ENCODE assay signal across 14 cellular contexts in the genomic region with DNA sequence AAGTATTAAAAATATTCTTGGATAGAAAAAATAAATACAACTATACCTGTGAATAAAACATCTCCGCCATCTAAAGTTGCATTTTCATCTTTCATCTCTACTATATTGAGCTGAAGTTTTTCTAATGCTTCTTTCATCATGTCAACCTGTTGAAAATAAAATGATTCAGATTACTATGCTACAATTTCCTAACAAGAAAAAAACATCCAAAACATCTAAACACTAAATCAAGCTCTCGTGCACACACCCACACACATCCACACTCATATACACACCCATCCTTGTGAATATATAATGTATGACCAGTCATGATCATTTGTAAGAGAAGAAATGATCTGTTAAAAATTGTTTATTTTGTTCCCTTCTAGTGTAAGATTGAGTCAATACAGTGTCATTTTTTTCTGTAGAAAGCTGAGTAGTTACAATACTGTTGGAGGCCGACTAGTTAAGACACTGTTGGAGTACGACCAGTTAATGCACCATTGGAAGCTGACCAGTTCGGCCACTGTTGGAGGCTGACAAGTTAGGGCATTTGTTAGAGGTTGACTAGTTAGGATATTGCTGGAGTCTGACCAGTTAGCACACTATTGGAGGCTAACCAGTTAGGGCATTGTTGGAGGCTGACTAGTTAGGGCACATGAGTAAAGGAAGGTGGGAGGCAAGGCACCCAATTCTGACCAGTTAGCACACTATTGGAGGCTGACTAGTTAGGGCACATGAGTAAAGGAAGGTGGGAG.
DNase-seq lines count a peak whose midpoint lies in the region; ATAC-seq, FAIRE-seq and TF ChIP-seq lines count a peak whose summit lies in the region.
"Had no signal": no experiment of that assay in that cellular context is flagged by ENCODE, and none has a peak within 500 bp of the region (broad histone marks: within the 10 kb centered on the region; RNA-seq: fewer than 3 reads in every experiment).

No MANE protein-coding gene starts in this region.

- 93 to 96% methylated on average over 5 of the region's 5 CpGs for WGBS in pancreas, 2 donors

- H3K4me2 ChIP-seq in astrocyte (ENCODE audit: low read length): peak overlapping the region; percentile 5

- no peaks in the 10 kb centered on the region for H3K9me3 Mint-ChIP-seq in HFFc6
- H3K9me3 Mint-ChIP-seq in astrocyte (ENCODE audit: unreplicated experiment): no peaks in the 10 kb centered on the region
- peaks cover 3% of the 10 kb centered on the region for H3K9me3 Mint-ChIP-seq in type B pancreatic cell
- no peaks in the 10 kb centered on the region for H3K9me3 Mint-ChIP-seq in activated T-cell treated with anti-CD3 and anti-CD28 coated beads, Interleukin-2, amount 50 U/mL, for 72 hours
- H3K9me3 Mint-ChIP-seq: CD4-positive, alpha-beta memory T cell had no signal

- intact Hi-C loops in pancreas (cut with DNase I): no loop called here

- peaks cover 26% of the 10 kb centered on the region for H3K4me1 ChIP-seq in astrocyte (ENCODE audit: insufficient read depth, low read length)
- H3K4me1 ChIP-seq in pancreas: peaks cover 0 to 38% (median 26%) of the 10 kb centered on the region in 3 donors
- H3K4me1 ChIP-seq: BE2C had no signal

- DNase-seq in EL (peak; percentile 14), HFFc6 (no peak), astrocyte (ENCODE audit: low read depth) (no peak), pancreas (no peak), type B pancreatic cell (ENCODE audit: extremely low spot score, unreplicated experiment) (no peak), SKM-1 treated with dmso at 0.1 percent for 144 hours (lab: John Stamatoyannopoulos, UW; ENCODE audit: unreplicated experiment) (no peak)
- no peak for DNase-seq in activated T-cell treated with anti-CD3 and anti-CD28 coated beads, Interleukin-2, amount 50 U/mL, for 72 hours
- DNase-seq: BE2C; CD4-positive, alpha-beta memory T cell; NCI-H1417; NCI-H1930; NCI-H2171; NCI-H510A treated with DMSO at 0.1 percent for 48 hours had no signal

- H3K36me3 Mint-ChIP-seq in HFFc6 (ENCODE audit: low read depth) (peaks cover 58% of the 10 kb centered on the region), astrocyte (ENCODE audit: low read depth, unreplicated experiment) (peaks cover 3% of the 10 kb centered on the region), type B pancreatic cell (peaks cover 3% of the 10 kb centered on the region)
- no peaks in the 10 kb centered on the region for H3K36me3 Mint-ChIP-seq in activated T-cell treated with anti-CD3 and anti-CD28 coated beads, Interleukin-2, amount 50 U/mL, for 72 hours (ENCODE audit: insufficient read depth in 2 of 2)
- H3K36me3 Mint-ChIP-seq: CD4-positive, alpha-beta memory T cell had no signal

- no peak overlapping the region for H3K9ac ChIP-seq in astrocyte (ENCODE audit: low read length)

- H2AFZ ChIP-seq in astrocyte (ENCODE audit: low read depth, low read length): no peak overlapping the region

- H3K27ac Mint-ChIP-seq in HFFc6: peak overlapping the region; percentile 86
- H3K27ac Mint-ChIP-seq in astrocyte (ENCODE audit: unreplicated experiment): no peak overlapping the region
- no peak overlapping the region for H3K27ac Mint-ChIP-seq in type B pancreatic cell
- no peak overlapping the region for H3K27ac Mint-ChIP-seq in activated T-cell treated with anti-CD3 and anti-CD28 coated beads, Interleukin-2, amount 50 U/mL, for 72 hours
- H3K27ac Mint-ChIP-seq: CD4-positive, alpha-beta memory T cell had no signal

- H3K9me3 ChIP-seq in astrocyte (ENCODE audit: insufficient read depth, low read depth, low read length): no peaks in the 10 kb centered on the region
- H3K9me3 ChIP-seq in pancreas: no peaks in the 10 kb centered on the region
- H3K9me3 ChIP-seq: BE2C had no signal

- no peak for TF ChIP-seq CTCF in HFFc6 (IDR thresholded peaks at IDR 0.05)
- no peak for TF ChIP-seq CTCF in astrocyte (IDR thresholded peaks at IDR 0.05; ENCODE audit: insufficient read depth, low read depth, low read length)
- no peak for TF ChIP-seq CTCF in pancreas (IDR thresholded peaks at IDR 0.05)
- no peak for TF ChIP-seq CTCF in type B pancreatic cell (conservative IDR thresholded peaks at IDR 0.05)

- H4K20me1 ChIP-seq in astrocyte (ENCODE audit: insufficient read depth, low read length): no peaks in the 10 kb centered on the region

- H3K27me3 Mint-ChIP-seq in HFFc6 (ENCODE audit: insufficient read depth): 0 out of 2 replicates have a peak, but pooled peaks cover under 1% of the 10 kb centered on the region
- H3K27me3 Mint-ChIP-seq in astrocyte (ENCODE audit: low read depth, unreplicated experiment): no peaks in the 10 kb centered on the region
- no peaks in the 10 kb centered on the region for H3K27me3 Mint-ChIP-seq in type B pancreatic cell
- peaks cover 13% of the 10 kb centered on the region for H3K27me3 Mint-ChIP-seq in activated T-cell treated with anti-CD3 and anti-CD28 coated beads, Interleukin-2, amount 50 U/mL, for 72 hours (ENCODE audit: low read depth)

- H3K4me3 ChIP-seq in astrocyte (ENCODE audit: insufficient read depth, low read depth, low read length) (no peak overlapping the region), pancreas (no peak overlapping the region)

- H3K79me2 ChIP-seq in astrocyte (ENCODE audit: insufficient read depth, low read length): peaks cover 61% of the 10 kb centered on the region

- ATAC-seq in pancreas (no peak), GM18873 (IDR thresholded peaks at IDR 0.05; ENCODE audit: low FRiP score, unreplicated experiment) (no peak)
- no peak for ATAC-seq in activated T-cell treated with anti-CD3 and anti-CD28 coated beads, Interleukin-2, amount 50 U/mL, for 72 hours (replicated peaks in 1 of 2)

- peak; percentile 55 for FAIRE-seq in astrocyte (lab: Jason Lieb, UNC)
- peak; percentile 51 for FAIRE-seq in pancreas (lab: Jason Lieb, UNC)

- H3K36me3 ChIP-seq in astrocyte (ENCODE audit: insufficient read depth, low read length) (peaks cover 3% of the 10 kb centered on the region), pancreas (no peaks in the 10 kb centered on the region)
- H3K36me3 ChIP-seq: BE2C had no signal

- peak overlapping the region; percentile 48 for H3K4me3 Mint-ChIP-seq in HFFc6
- H3K4me3 Mint-ChIP-seq in astrocyte (ENCODE audit: unreplicated experiment): no peak overlapping the region
- no peak overlapping the region for H3K4me3 Mint-ChIP-seq in type B pancreatic cell
- H3K4me3 Mint-ChIP-seq in activated T-cell treated with anti-CD3 and anti-CD28 coated beads, Interleukin-2, amount 50 U/mL, for 72 hours: no peak overlapping the region
- H3K4me3 Mint-ChIP-seq: CD4-positive, alpha-beta memory T cell had no signal

- H3K27me3 ChIP-seq in astrocyte (ENCODE audit: insufficient read depth, low read length) (no peaks in the 10 kb centered on the region), pancreas (no peaks in the 10 kb centered on the region)
- H3K27me3 ChIP-seq: BE2C had no signal

- H3K27ac ChIP-seq in astrocyte (ENCODE audit: low read depth, low read length): no peak overlapping the region
- H3K27ac ChIP-seq in pancreas: no peak overlapping the region

- H3K4me1 Mint-ChIP-seq in HFFc6 (ENCODE audit: low read depth) (peaks cover 97% of the 10 kb centered on the region), astrocyte (ENCODE audit: low read depth, unreplicated experiment) (peaks cover 33% of the 10 kb centered on the region), type B pancreatic cell (ENCODE audit: unreplicated experiment) (peaks cover 14% of the 10 kb centered on the region)
- H3K4me1 Mint-ChIP-seq in activated T-cell treated with anti-CD3 and anti-CD28 coated beads, Interleukin-2, amount 50 U/mL, for 72 hours (ENCODE audit: low read depth): no peaks in the 10 kb centered on the region
- H3K4me1 Mint-ChIP-seq: CD4-positive, alpha-beta memory T cell had no signal
